ENCODE assay signal across 5 cellular contexts in genomic region chr5:103102234-103102633, GRCh38.
TF ChIP-seq lines count a peak whose summit lies in the region.

No MANE protein-coding gene starts in this region.

TF ChIP-seq in HepG2, 621 proteins besides CTCF, POLR2A, EP300 and RAD21:
- TF ChIP-seq ZNF414 (CRISPR knock-in tag; IDR thresholded peaks at IDR 0.05) (no peak), ATF7 (IDR thresholded peaks at IDR 0.05) (peak; percentile 90), ATF7 (CRISPR knock-in tag; IDR thresholded peaks at IDR 0.05) (no peak), CREB1 (IDR thresholded peaks at IDR 0.05) (0 out of 2 replicates have a peak, but pooled peaks have one; percentile 34), CREB1 (CRISPR knock-in tag; IDR thresholded peaks at IDR 0.05) (no peak)

TF ChIP-seq in GM12891, 5 proteins besides CTCF, POLR2A, EP300 and RAD21:
- TF ChIP-seq TAF1 (IDR thresholded peaks at IDR 0.05; ENCODE audit: low read depth, low read length) (no peak), POLR2AphosphoS5 (IDR thresholded peaks at IDR 0.05; ENCODE audit: low read depth, low read length) (no peak), PAX5 (IDR thresholded peaks at IDR 0.05; ENCODE audit: insufficient read depth, low read length, severe bottlenecking) (no peak), POU2F2 (IDR thresholded peaks at IDR 0.05; ENCODE audit: low read depth, low read length) (no peak), SPI1 (IDR thresholded peaks at IDR 0.05; ENCODE audit: low read depth, low read length) (no peak)

TF ChIP-seq in HEK293, 187 proteins besides CTCF, POLR2A, EP300 and RAD21:
- TF ChIP-seq MZF1 (tag by site-specific recombination; IDR thresholded peaks at IDR 0.05; ENCODE audit: borderline replicate concordance): no peak
- TF ChIP-seq SCRT2 (tag by site-specific recombination; IDR thresholded peaks at IDR 0.05): peak; percentile 39
- TF ChIP-seq ZNF670 (tag by site-specific recombination; IDR thresholded peaks at IDR 0.05; ENCODE audit: low read depth): no peak
- TF ChIP-seq ZNF239 (tag by site-specific recombination; IDR thresholded peaks at IDR 0.05): no peak
- TF ChIP-seq ATF2 (tag by site-specific recombination; IDR thresholded peaks at IDR 0.05; ENCODE audit: low read depth): peak; percentile 77

TF ChIP-seq in K562, 482 proteins besides CTCF, POLR2A, EP300 and RAD21:
- TF ChIP-seq ZKSCAN1 (IDR thresholded peaks at IDR 0.05; ENCODE audit: low read depth, low read length) (no peak), CHD4 (IDR thresholded peaks at IDR 0.05; ENCODE audit: insufficient read depth, insufficient replicate concordance, low read depth, low read length, poor library complexity, severe bottlenecking) (no peak), SRSF1 (IDR thresholded peaks at IDR 0.05; ENCODE audit: low read depth, low read length) (no peak), SIX5 (IDR thresholded peaks at IDR 0.05; ENCODE audit: borderline replicate concordance in 1 of 2, insufficient read depth in 1 of 2, low read depth in 1 of 2, low read length in 2 of 2) (no peak), THRB (CRISPR knock-in tag; conservative IDR thresholded peaks at IDR 0.05) (no peak), ATF3 (IDR thresholded peaks at IDR 0.05) (peak; percentile 31; the same call in 1 of the 2 replicates), ATF3 (CRISPR knock-in tag; conservative IDR thresholded peaks at IDR 0.05) (no peak)

TF ChIP-seq in SK-N-SH treated with all-trans-retinoic acid at 6 μM for 48 hours, 23 proteins besides CTCF, POLR2A, EP300 and RAD21:
- TF ChIP-seq CSRNP3 (CRISPR knock-in tag; IDR thresholded peaks at IDR 0.05): no peak
- no peak for TF ChIP-seq ZFP3 (CRISPR knock-in tag; IDR thresholded peaks at IDR 0.05)
- TF ChIP-seq TOX (CRISPR knock-in tag; IDR thresholded peaks at IDR 0.05; ENCODE audit: borderline replicate concordance): no peak
- no peak for TF ChIP-seq ZC3H10 (CRISPR knock-in tag; IDR thresholded peaks at IDR 0.05)
- TF ChIP-seq ESRRG (CRISPR knock-in tag; IDR thresholded peaks at IDR 0.05): no peak
- no peak for TF ChIP-seq ISL1 (CRISPR knock-in tag; IDR thresholded peaks at IDR 0.05)
- TF ChIP-seq GLIS3 (CRISPR knock-in tag; IDR thresholded peaks at IDR 0.05): no peak
- TF ChIP-seq POU6F1 (CRISPR knock-in tag; IDR thresholded peaks at IDR 0.05; ENCODE audit: borderline replicate concordance, low read depth): no peak
- no peak for TF ChIP-seq ARNTL (CRISPR knock-in tag; IDR thresholded peaks at IDR 0.05; ENCODE audit: borderline replicate concordance, low read depth)
- no peak for TF ChIP-seq ZNF565 (CRISPR knock-in tag; conservative IDR thresholded peaks at IDR 0.05; ENCODE audit: low read depth)
- TF ChIP-seq CREB5 (CRISPR knock-in tag; IDR thresholded peaks at IDR 0.05; ENCODE audit: low read depth): no peak
- TF ChIP-seq ZFP30 (CRISPR knock-in tag; IDR thresholded peaks at IDR 0.05): no peak
- no peak for TF ChIP-seq BACH2 (CRISPR knock-in tag; IDR thresholded peaks at IDR 0.05; ENCODE audit: borderline replicate concordance)
- TF ChIP-seq PATZ1 (CRISPR knock-in tag; IDR thresholded peaks at IDR 0.05; ENCODE audit: borderline replicate concordance): no peak
- TF ChIP-seq PPARA (CRISPR knock-in tag; IDR thresholded peaks at IDR 0.05; ENCODE audit: borderline replicate concordance): no peak
